ENCODE assay signal across 9 cellular contexts in genomic region chr3:157129782-157130137, GRCh38. TPM values are rescaled to one million over a fixed set of nuclear protein-coding genes. Genes with fewer than 3 reads are reported as not detected.
DNase-seq lines count a peak whose midpoint lies in the region; ATAC-seq, FAIRE-seq and TF ChIP-seq lines count a peak whose summit lies in the region.
"Had no signal": no experiment of that assay in that cellular context is flagged by ENCODE, and none has a peak within 500 bp of the region (broad histone marks: within the 10 kb centered on the region; RNA-seq: fewer than 3 reads in every experiment).

No MANE protein-coding gene starts in this region.

- peak overlapping the region; percentile 97 for H3K27ac ChIP-seq in caudate nucleus (ENCODE audit: low read depth, low read length)

- TF ChIP-seq POLR2A in GM12892 (IDR thresholded peaks at IDR 0.05; ENCODE audit: low read depth, low read length), result no peak

- in situ Hi-C loops in Caki2 (cut with HindIII; ENCODE audit: low pct_unique_long_range_greater_than_20kb, low sequenced_read_pairs), result no loop called here

- H3K27me3 ChIP-seq in mucosa of stomach (ENCODE audit: control insufficient read depth, insufficient read depth, low read length), result no peaks in the 10 kb centered on the region

- ATAC-seq in GM18868 (IDR thresholded peaks at IDR 0.05; ENCODE audit: unreplicated experiment), result no peak

- H3K9ac ChIP-seq in mucosa of stomach (ENCODE audit: low read length), result peak overlapping the region; percentile 79

- H3K9me3 ChIP-seq in mucosa of stomach (ENCODE audit: control insufficient read depth, low read length), result no peaks in the 10 kb centered on the region
- H3K9me3 ChIP-seq: thoracic aorta had no signal

- no peak overlapping the region for H3K4me3 ChIP-seq in mucosa of stomach (ENCODE audit: low read length)

- DNase-seq in Caki2 (ENCODE audit: low read depth), result peak; percentile 47
- DNase-seq in NCI-H2227 (lab: John Stamatoyannopoulos, UW; ENCODE audit: unreplicated experiment), result peak; percentile 63
- peak in 37 of 61 donors; percentile 7 to 76 (median 44) for DNase-seq in caudate nucleus (lab: John Stamatoyannopoulos, UW)
- DNase-seq in mesenteric fat pad (ENCODE audit: low spot score), result no peak
- no peak for DNase-seq in GM12892 (ENCODE audit: insufficient read length)
- no peak for DNase-seq in NCI-H446 (lab: John Stamatoyannopoulos, UW)

- no peak for FAIRE-seq in GM12892 (lab: Jason Lieb, UNC)

- H3K4me1 ChIP-seq in mucosa of stomach (ENCODE audit: control insufficient read depth, insufficient read depth, low read length), result peaks cover 68% of the 10 kb centered on the region

- no peaks in the 10 kb centered on the region for H3K36me3 ChIP-seq in mucosa of stomach (ENCODE audit: control insufficient read depth, insufficient read depth, low read length)
- H3K36me3 ChIP-seq: thoracic aorta had no signal

RNA-seq across cellular contexts. Expression of gene CCNL1, which starts 30.2 kb away (rescaled TPM):
- total RNA-seq in Caki2 (2014; rRNA removed; shearing (Covaris generic); ENCODE audit: low replicate concordance), result 31.0 and 69.5 TPM in 2 replicates
- 315 TPM for total RNA-seq in mesenteric fat pad
- 103 TPM for polyA plus RNA-seq in GM12892 (2012; ENCODE audit: missing spikeins)

Comparison
In these comparisons a context has a peak if more than half of its experiments do, and no peak if none do; other contexts are left out.
1. DNase-seq: peak in Caki2 (single experiment), NCI-H2227 (single experiment) and caudate nucleus (37 of 61); none in mesenteric fat pad (single experiment), GM12892 (single experiment) and NCI-H446 (0 of 2).